ENCODE assay signal across 19 cellular contexts in genomic region chr11:75853971-75854370, GRCh38.
"Had no signal": no experiment of that assay in that cellular context is flagged by ENCODE, and none has a peak within 500 bp of the region (broad histone marks: within the 10 kb centered on the region; RNA-seq: fewer than 3 reads in every experiment).

No MANE protein-coding gene starts in this region.

- H3K27ac Mint-ChIP-seq: dendritic cell treated with granulocyte-macrophage colony-stimulating factor and Interleukin-4, amounts not matched to agents 40 ng/mL and 50 ng/mL, for 4 days; endodermal cell; nephron progenitor cell; stimulated activated naive B cell treated with anti-CD40 and anti-IgM and Interleukin-4, amounts not matched to agents 10 μg/mL and 1 μg/mL and 100 μg/mL, for 72 hours; stimulated activated naive CD8-positive, alpha-beta T cell treated with anti-CD3 and anti-CD28 coated beads, Interleukin-15, amount 100 ng/mL, for 72 hours had no signal

- H3K9me3 Mint-ChIP-seq: dendritic cell treated with granulocyte-macrophage colony-stimulating factor and Interleukin-4, amounts not matched to agents 40 ng/mL and 50 ng/mL, for 4 days; endodermal cell; nephron progenitor cell; stimulated activated naive CD8-positive, alpha-beta T cell treated with anti-CD3 and anti-CD28 coated beads, Interleukin-15, amount 100 ng/mL, for 72 hours had no signal

- DNase-seq: cerebellar nuclear complex; endodermal cell; glutamatergic neuron; kidney; left colon; left ventricle myocardium superior; mesendoderm; naive B cell; nephron progenitor cell; retina; sigmoid colon; stimulated activated CD4-positive, alpha-beta T cell treated with anti-CD3 and anti-CD28 coated beads, Interleukin-2, amount 100 ng/mL, for 24 hours; stimulated activated CD4-positive, alpha-beta T cell treated with anti-CD3 and anti-CD28 coated beads, Interleukin-4, amount 100 ng/mL, for 4 hours; stimulated activated naive B cell treated with anti-CD40 and anti-IgM and Interleukin-4, amounts not matched to agents 10 μg/mL and 1 μg/mL and 100 μg/mL, for 72 hours; stimulated activated naive CD8-positive, alpha-beta T cell treated with anti-CD3 and anti-CD28 coated beads, Interleukin-15, amount 100 ng/mL, for 72 hours; testis; upper lobe of right lung had no signal

- H3K27me3 Mint-ChIP-seq: dendritic cell treated with granulocyte-macrophage colony-stimulating factor and Interleukin-4, amounts not matched to agents 40 ng/mL and 50 ng/mL, for 4 days; naive B cell; stimulated activated naive B cell treated with anti-CD40 and anti-IgM and Interleukin-4, amounts not matched to agents 10 μg/mL and 1 μg/mL and 100 μg/mL, for 72 hours; stimulated activated naive CD8-positive, alpha-beta T cell treated with anti-CD3 and anti-CD28 coated beads, Interleukin-15, amount 100 ng/mL, for 72 hours had no signal

- H3K4me1 Mint-ChIP-seq: nephron progenitor cell had no signal

- ATAC-seq: gastroesophageal sphincter; left colon; left ventricle myocardium superior; stimulated activated naive B cell treated with anti-CD40 and anti-IgM and Interleukin-4, amounts not matched to agents 10 μg/mL and 1 μg/mL and 100 μg/mL, for 72 hours; stimulated activated naive CD8-positive, alpha-beta T cell treated with anti-CD3 and anti-CD28 coated beads, Interleukin-15, amount 100 ng/mL, for 72 hours; upper lobe of right lung had no signal

- H3K4me3 Mint-ChIP-seq: dendritic cell treated with granulocyte-macrophage colony-stimulating factor and Interleukin-4, amounts not matched to agents 40 ng/mL and 50 ng/mL, for 4 days; endodermal cell; naive B cell; nephron progenitor cell; stimulated activated naive B cell treated with anti-CD40 and anti-IgM and Interleukin-4, amounts not matched to agents 10 μg/mL and 1 μg/mL and 100 μg/mL, for 72 hours; stimulated activated naive CD8-positive, alpha-beta T cell treated with anti-CD3 and anti-CD28 coated beads, Interleukin-15, amount 100 ng/mL, for 72 hours had no signal
